Comparison of ENCODE assay signal across 12 cellular contexts in the genomic region with DNA sequence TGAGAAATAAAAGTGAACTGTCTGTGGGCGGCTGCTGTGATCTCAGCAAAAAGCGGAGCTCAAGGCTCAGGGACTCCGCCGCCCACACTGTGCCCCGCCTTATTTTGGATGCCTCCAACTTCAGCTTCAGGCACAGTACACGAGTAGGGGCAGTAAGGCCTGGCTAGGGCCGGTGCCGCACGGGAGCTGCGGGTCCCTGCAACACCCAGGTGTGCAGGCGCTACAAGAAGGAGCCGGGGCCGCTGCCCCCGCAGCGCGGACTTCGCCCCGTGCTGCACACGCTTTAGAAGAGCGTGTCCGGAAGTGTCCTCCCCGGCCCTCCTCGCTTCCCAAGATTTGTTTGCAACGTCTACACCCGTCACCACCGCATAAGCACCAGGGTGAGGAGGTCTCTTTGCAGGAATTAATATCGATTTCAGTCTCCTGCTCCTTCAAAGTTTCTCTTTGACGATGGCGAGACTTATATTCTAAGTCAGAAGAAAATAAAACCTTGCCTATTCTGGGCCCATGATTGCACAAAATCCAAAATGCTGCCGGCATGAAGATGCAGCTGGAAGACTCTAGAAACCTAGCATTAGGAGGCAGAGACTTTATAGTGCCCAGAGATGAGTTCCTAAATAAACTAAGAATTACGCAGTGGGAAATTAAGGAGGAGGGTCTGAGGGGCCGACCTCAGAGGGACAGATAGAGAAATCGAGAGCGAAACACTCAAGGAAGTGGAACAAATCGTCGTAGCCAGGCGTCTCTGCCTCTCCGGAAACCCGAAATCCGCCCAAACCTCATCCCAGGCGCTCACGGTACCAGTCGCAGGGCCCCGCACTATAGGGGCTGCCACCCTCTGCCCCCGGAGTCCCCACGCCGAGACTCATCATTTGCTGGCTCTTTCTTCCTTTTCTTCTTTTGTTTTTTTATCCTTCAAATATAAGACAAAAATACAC. TPM values are rescaled to one million over a fixed set of nuclear protein-coding genes. Genes with fewer than 3 reads are reported as not detected.
DNase-seq lines count a peak whose midpoint lies in the region; ATAC-seq and TF ChIP-seq lines count a peak whose summit lies in the region.
"Had no signal": no experiment of that assay in that cellular context is flagged by ENCODE, and none has a peak within 500 bp of the region (broad histone marks: within the 10 kb centered on the region; RNA-seq: fewer than 3 reads in every experiment).

No MANE protein-coding gene starts in this region.

- no peak overlapping the region for H3K27ac ChIP-seq in lower lobe of right lung
- H3K27ac ChIP-seq: VCaP had no signal

- intact Hi-C loops in lower lobe of right lung (cut with DNase I), result no loop called here

- peak overlapping the region; percentile 33 for H3K4me3 Mint-ChIP-seq in central memory CD8-positive, alpha-beta T cell

- H3K27me3 Mint-ChIP-seq in central memory CD8-positive, alpha-beta T cell, result peaks cover 96% of the 10 kb centered on the region

- H3K9me3 ChIP-seq in lower lobe of right lung, result no peaks in the 10 kb centered on the region

- no peaks in the 10 kb centered on the region for H3K9me3 Mint-ChIP-seq in central memory CD8-positive, alpha-beta T cell

- H3K36me3 ChIP-seq in lower lobe of right lung, result no peaks in the 10 kb centered on the region

- DNase-seq in stimulated activated CD4-positive, alpha-beta T cell treated with anti-CD3 and anti-CD28 coated beads, Interleukin-15, amount 100 ng/mL, for 24 hours, result peak; percentile 45
- no peak for DNase-seq in stimulated activated CD4-positive, alpha-beta T cell treated with anti-CD3 and anti-CD28 coated beads, Interleukin-4, amount 100 ng/mL, for 24 hours
- DNase-seq in central memory CD8-positive, alpha-beta T cell (ENCODE audit: low spot score in 2 of 2), result no peak
- DNase-seq in lower lobe of right lung (no peak), DMS 273 treated with DMSO at 0.1 percent for 48 hours (lab: John Stamatoyannopoulos, UW) (no peak), T-helper 9 cell (no peak)
- DNase-seq: NCI-H510A treated with DMSO at 0.1 percent for 48 hours; stimulated activated naive CD4-positive, alpha-beta T cell treated with Interleukin-2 at 50 U/mL for 16 hours had no signal

- TF ChIP-seq CTCF in lower lobe of right lung (IDR thresholded peaks at IDR 0.05), result no peak

- peaks cover 30% of the 10 kb centered on the region for H3K4me1 Mint-ChIP-seq in central memory CD8-positive, alpha-beta T cell

- no peak for ATAC-seq in central memory CD8-positive, alpha-beta T cell (replicated peaks; ENCODE audit: extremely low read depth, poor library complexity, severe bottlenecking)
- peak in 1 of 2 donors; percentile 19 for ATAC-seq in lower lobe of right lung
- ATAC-seq in GM19324 (IDR thresholded peaks at IDR 0.05; ENCODE audit: low FRiP score, unreplicated experiment), result no peak
- ATAC-seq in GM21717 (IDR thresholded peaks at IDR 0.05; ENCODE audit: unreplicated experiment), result no peak

- peaks cover 35% of the 10 kb centered on the region for H3K4me1 ChIP-seq in lower lobe of right lung

- H3K27ac Mint-ChIP-seq in central memory CD8-positive, alpha-beta T cell (ENCODE audit: low read depth), result no peak overlapping the region

- peaks cover 91% of the 10 kb centered on the region for H3K27me3 ChIP-seq in lower lobe of right lung (ENCODE audit: low read depth)

- peak overlapping the region; percentile 4 for H3K4me3 ChIP-seq in lower lobe of right lung

- no peaks in the 10 kb centered on the region for H3K36me3 Mint-ChIP-seq in central memory CD8-positive, alpha-beta T cell (ENCODE audit: insufficient read depth)

RNA-seq across cellular contexts. Expression of a gene that starts 6.4 kb away (rescaled TPM):
- not detected for total RNA-seq in lower lobe of right lung
- total RNA-seq: renal cortical epithelial cell had no signal
